ENCODE assay signal across 24 cellular contexts in genomic region chr6:29625337-29625930, GRCh38. TPM values are rescaled to one million over a fixed set of nuclear protein-coding genes. Genes with fewer than 3 reads are reported as not detected.
DNase-seq lines count a peak whose midpoint lies in the region; ATAC-seq and TF ChIP-seq lines count a peak whose summit lies in the region.
"Had no signal": no experiment of that assay in that cellular context is flagged by ENCODE, and none has a peak within 500 bp of the region (broad histone marks: within the 10 kb centered on the region; RNA-seq: fewer than 3 reads in every experiment).

No MANE protein-coding gene starts in this region.

- H3K9ac ChIP-seq in ES-I3 (ENCODE audit: low read depth, low read length) = peak overlapping the region; percentile 82; the same call in 1 of the 2 replicates
- no peak overlapping the region for H3K9ac ChIP-seq in neuronal stem cell (ENCODE audit: low read depth, low read length, poor library complexity)

- H2AFZ ChIP-seq in neuronal stem cell (ENCODE audit: low read length) = no peak overlapping the region

- 100% methylated on average over 1 of the region's 7 CpGs for WGBS in iPS DF 6.9 (ENCODE audit: insufficient coverage, insufficient read length)
- no CpG with 5 or more reads among the region's 7 CpGs for WGBS in neuronal stem cell (ENCODE audit: extremely low coverage in 2 of 2, insufficient read length in 2 of 2, insufficient replicate concordance in 1 of 2), 2 donors

- H3K23ac ChIP-seq in neuronal stem cell (ENCODE audit: low read depth, low read length, poor library complexity) = no peak overlapping the region

- H3K4me2 ChIP-seq in neuronal stem cell (ENCODE audit: insufficient read depth, low read length, poor library complexity, severe bottlenecking) = peak overlapping the region; percentile 43

- H3K79me1 ChIP-seq in neuronal stem cell (ENCODE audit: low read depth, low read length) = peaks cover 6% of the 10 kb centered on the region

- H2BK12ac ChIP-seq in neuronal stem cell (ENCODE audit: low read length) = no peak overlapping the region

- H3K4ac ChIP-seq in neuronal stem cell (ENCODE audit: low read length) = no peak overlapping the region

- CTCF ChIA-PET in activated B cell treated with CpG ODN at 0.5 μM for 24 hours (lab: Charles Lee) = interaction anchor here (2.2 kb wide), 1 partner anchor 29 kb away, joined by 9 read pairs; no protein-coding TSS in a partner anchor

- DNase-seq in activated B cell treated with CpG ODN at 0.5 μM for 24 hours (no peak), iPS DF 6.9 (ENCODE audit: low read depth, low spot score) (no peak), neuronal stem cell (ENCODE audit: low spot score) (no peak), GM20000 (ENCODE audit: low spot score) (no peak), UCSD-AML1 (lab: John Stamatoyannopoulos, UW; ENCODE audit: unreplicated experiment) (no peak), NCI-H69 (lab: John Stamatoyannopoulos, UW) (no peak), NCI-H82 treated with DMSO at 0.1 percent for 48 hours (lab: John Stamatoyannopoulos, UW; ENCODE audit: unreplicated experiment) (no peak)
- DNase-seq: activated CD4-positive, alpha-beta T cell treated with anti-CD3 and anti-CD28 coated beads, Interleukin-2, amount 50 U/mL, for 48 hours; activated naive CD4-positive, alpha-beta T cell treated with Interleukin-2 at 50 U/mL for 16 hours; activated T-cell treated with anti-CD3 and anti-CD28 coated beads for 4 hours; aorta; effector memory CD8-positive, alpha-beta T cell; Kasumi-1; NCI-H1092; NCI-H2107; NCI-H524; spleen; stimulated activated CD8-positive, alpha-beta memory T cell treated with anti-CD3 and anti-CD28 coated beads, Interleukin-4, amount 100 ng/mL, for 48 hours had no signal

- H3K27me3 Mint-ChIP-seq in activated B cell treated with CpG ODN at 0.5 μM for 24 hours = no peaks in the 10 kb centered on the region
- H3K27me3 Mint-ChIP-seq: effector memory CD8-positive, alpha-beta T cell had no signal

- peaks cover 37% of the 10 kb centered on the region for H3K36me3 Mint-ChIP-seq in activated B cell treated with CpG ODN at 0.5 μM for 24 hours (ENCODE audit: low read depth)

- H3K14ac ChIP-seq in neuronal stem cell (ENCODE audit: low read length) = no peak overlapping the region

- no peak for ATAC-seq in activated B cell treated with CpG ODN at 0.5 μM for 24 hours (ENCODE audit: low read depth)
- ATAC-seq: effector memory CD8-positive, alpha-beta T cell had no signal

- peaks cover 47% of the 10 kb centered on the region for H3K4me1 ChIP-seq in ES-I3 (ENCODE audit: insufficient read depth, low read length)
- H3K4me1 ChIP-seq in iPS DF 6.9 (ENCODE audit: control insufficient read depth, insufficient read depth, low read length) = peaks cover 17% of the 10 kb centered on the region
- H3K4me1 ChIP-seq in neuronal stem cell (ENCODE audit: control insufficient read depth in 2 of 2, insufficient read depth in 1 of 2, low read depth in 1 of 2, low read length in 2 of 2) = peaks cover 48 to 70% of the 10 kb centered on the region in 2 donors

- POLR2A ChIA-PET in activated B cell treated with CpG ODN at 0.5 μM for 24 hours (lab: Charles Lee) = interaction anchor here (0.5 to 3.7 kb wide), 3 partner anchors 14 to 1143 kb away, joined by 3 to 18 read pairs (median 3); no protein-coding TSS in a partner anchor

- H3K9me3 ChIP-seq in ES-I3 (ENCODE audit: control insufficient read depth, insufficient read depth, low read length) = no peaks in the 10 kb centered on the region
- H3K9me3 ChIP-seq in iPS DF 6.9 (ENCODE audit: control insufficient read depth, insufficient read depth, low read length) = no peaks in the 10 kb centered on the region
- peaks cover 0 to 5% of the 10 kb centered on the region in 2 donors for H3K9me3 ChIP-seq in neuronal stem cell (replicated peaks in 1 of 2; ENCODE audit: control insufficient read depth in 2 of 2, insufficient read depth in 1 of 2, low read depth in 1 of 2, low read length in 2 of 2)
- H3K9me3 ChIP-seq: spleen had no signal

- H3K4me3 ChIP-seq in iPS DF 6.9 (ENCODE audit: low read length) = no peak overlapping the region
- peak overlapping the region; percentile 11 to 62 for H3K4me3 ChIP-seq in neuronal stem cell (ENCODE audit: low read length in 2 of 2)
- H3K4me3 ChIP-seq: lung, spleen had no signal

- no peak overlapping the region for H2AK5ac ChIP-seq in neuronal stem cell (ENCODE audit: low read depth, low read length)

- H4K8ac ChIP-seq in neuronal stem cell (ENCODE audit: low read depth, low read length) = no peak overlapping the region

- H2BK5ac ChIP-seq in neuronal stem cell (ENCODE audit: low read length) = no peak overlapping the region

- no peak overlapping the region for H2BK15ac ChIP-seq in neuronal stem cell (ENCODE audit: low read length)

- no peaks in the 10 kb centered on the region for H3K9me3 Mint-ChIP-seq in activated B cell treated with CpG ODN at 0.5 μM for 24 hours
- H3K9me3 Mint-ChIP-seq: effector memory CD8-positive, alpha-beta T cell had no signal

- peak overlapping the region; percentile 7 for H3K27ac ChIP-seq in iPS DF 6.9 (ENCODE audit: low read length)
- peak overlapping the region; percentile 71 for H3K27ac ChIP-seq in neuronal stem cell (replicated peaks; ENCODE audit: low read length)
- H3K27ac ChIP-seq: VCaP had no signal

- H3K18ac ChIP-seq in neuronal stem cell (ENCODE audit: low read length) = no peak overlapping the region

- intact Hi-C loops in activated B cell treated with CpG ODN at 0.5 μM for 24 hours (cut with micrococcal nuclease) = no loop called here

- H3K27me3 ChIP-seq in iPS DF 6.9 (ENCODE audit: control insufficient read depth, insufficient read depth, low read length) = no peaks in the 10 kb centered on the region
- no peaks in the 10 kb centered on the region for H3K27me3 ChIP-seq in neuronal stem cell (ENCODE audit: control insufficient read depth in 3 of 3, insufficient read depth in 3 of 3, low read depth in 1 of 3, low read length in 3 of 3)

- TF ChIP-seq CTCF in activated B cell treated with CpG ODN at 0.5 μM for 24 hours (IDR thresholded peaks at IDR 0.05) (no peak), GM20000 (IDR thresholded peaks at IDR 0.05; ENCODE audit: extremely low read depth, missing control alignments) (no peak)

- H4K91ac ChIP-seq in neuronal stem cell (ENCODE audit: low read depth, low read length, poor library complexity) = no peak overlapping the region

- peaks cover 25% of the 10 kb centered on the region for H3K4me1 Mint-ChIP-seq in activated B cell treated with CpG ODN at 0.5 μM for 24 hours

- H2BK120ac ChIP-seq in neuronal stem cell (ENCODE audit: low read depth, low read length) = no peak overlapping the region

- H3K4me3 Mint-ChIP-seq in activated B cell treated with CpG ODN at 0.5 μM for 24 hours = no peak overlapping the region
- H3K4me3 Mint-ChIP-seq: effector memory CD8-positive, alpha-beta T cell had no signal

- H3K36me3 ChIP-seq in ES-I3 (ENCODE audit: insufficient read depth, low read length) (peaks cover 18% of the 10 kb centered on the region), iPS DF 6.9 (ENCODE audit: control insufficient read depth, insufficient read depth, low read length) (peaks cover 17% of the 10 kb centered on the region; the same call in 1 of the 2 replicates), neuronal stem cell (replicated peaks in 1 of 2; ENCODE audit: control insufficient read depth in 2 of 2, insufficient read depth in 2 of 2, low read length in 2 of 2) (peaks cover 16 to 38% of the 10 kb centered on the region in 2 donors)

- peak overlapping the region; percentile 5 for H3K27ac Mint-ChIP-seq in activated B cell treated with CpG ODN at 0.5 μM for 24 hours

RNA-seq across cellular contexts. Expression of gene GABBR1, which starts 7.5 kb away (rescaled TPM):
- 88.9 and 117 TPM in 2 replicates for total RNA-seq in activated B cell treated with CpG ODN at 0.5 μM for 24 hours
- polyA plus RNA-seq in neuronal stem cell (2013, experiment 1 of 2) = 36.7 TPM
- polyA plus RNA-seq in neuronal stem cell (2013, experiment 2 of 2) = 37.1 TPM

RNA-seq across cellular contexts. Expression of gene MOG, which starts 31.5 kb away (rescaled TPM):
- not detected in 2 replicates for total RNA-seq in activated B cell treated with CpG ODN at 0.5 μM for 24 hours
- 0.32 TPM for polyA plus RNA-seq in neuronal stem cell (2013, experiment 1 of 2)
- polyA plus RNA-seq in neuronal stem cell (2013, experiment 2 of 2) = 0.10 TPM
- total RNA-seq: aorta, glomerular endothelial cell, lung, spleen, subcutaneous adipose tissue had no signal
- polyA plus RNA-seq: lung, spleen had no signal

RNA-seq across cellular contexts. Expression of gene OR2H2, which starts 40.5 kb away (rescaled TPM):
- total RNA-seq in activated B cell treated with CpG ODN at 0.5 μM for 24 hours = not detected in 2 replicates
- not detected for polyA plus RNA-seq in neuronal stem cell (2013, experiment 1 of 2)
- not detected for polyA plus RNA-seq in neuronal stem cell (2013, experiment 2 of 2)
- total RNA-seq: aorta, cerebellum, glomerular endothelial cell, lung, spleen, subcutaneous adipose tissue had no signal
- polyA plus RNA-seq: aorta, lung, spleen had no signal

RNA-seq across cellular contexts. Expression of gene ZFP57, which starts 55.5 kb away (rescaled TPM):
- 5.2 and 5.5 TPM in 2 replicates for total RNA-seq in activated B cell treated with CpG ODN at 0.5 μM for 24 hours
- polyA plus RNA-seq in neuronal stem cell (2013, experiment 1 of 2) = 0.17 TPM
- 0.14 TPM for polyA plus RNA-seq in neuronal stem cell (2013, experiment 2 of 2)
- total RNA-seq: cerebellum, glomerular endothelial cell had no signal
